21 cellular contexts compared by ENCODE assay signal in genomic region chr7:66549466-66549865, GRCh38.
DNase-seq lines count a peak whose midpoint lies in the region; ATAC-seq and TF ChIP-seq lines count a peak whose summit lies in the region.
"Had no signal": no experiment of that assay in that cellular context is flagged by ENCODE, and none has a peak within 500 bp of the region (broad histone marks: within the 10 kb centered on the region; RNA-seq: fewer than 3 reads in every experiment).

No MANE protein-coding gene starts in this region.

- in situ Hi-C loops in GM13977 (cut with MboI; ENCODE audit: low pct_unique_long_range_greater_than_20kb, low sequenced_read_pairs, unreplicated experiment), result no loop called here

- no peak for TF ChIP-seq EP300 in sigmoid colon (IDR thresholded peaks at IDR 0.05)

- POLR2A ChIA-PET in RWPE1 (lab: Yijun Ruan, JAX; ENCODE audit: low non-redundant PET), result no interaction called here
- POLR2A ChIA-PET in CD4-positive, alpha-beta T cell (lab: Charles Lee), result no interaction called here

- no peaks in the 10 kb centered on the region for H3K4me1 Mint-ChIP-seq in activated T-cell treated with anti-CD3 and anti-CD28 coated beads, Interleukin-2, amount 50 U/mL, for 24 hours (ENCODE audit: low read depth)
- H3K4me1 Mint-ChIP-seq in activated T-cell treated with anti-CD3 and anti-CD28 coated beads, Interleukin-2, amount 50 U/mL, for 72 hours (ENCODE audit: low read depth), result no peaks in the 10 kb centered on the region
- H3K4me1 Mint-ChIP-seq in CD4-positive, alpha-beta T cell (ENCODE audit: low read depth), result no peaks in the 10 kb centered on the region
- H3K4me1 Mint-ChIP-seq: CD4-positive, alpha-beta memory T cell had no signal

- TF ChIP-seq CTCF in RWPE1 (conservative IDR thresholded peaks at IDR 0.05; ENCODE audit: low read depth), result no peak
- TF ChIP-seq CTCF in sigmoid colon (IDR thresholded peaks at IDR 0.05), result no peak
- no peak for TF ChIP-seq CTCF in GM13977 (IDR thresholded peaks at IDR 0.05; ENCODE audit: extremely low read depth, insufficient read depth, missing control alignments)
- TF ChIP-seq CTCF in CD4-positive, alpha-beta T cell (IDR thresholded peaks at IDR 0.05), result no peak

- H3K4me1 ChIP-seq in sigmoid colon, result no peaks in the 10 kb centered on the region
- H3K4me1 ChIP-seq: SJCRH30 had no signal

- H3K4me3 Mint-ChIP-seq in activated T-cell treated with anti-CD3 and anti-CD28 coated beads, Interleukin-2, amount 50 U/mL, for 24 hours, result no peak overlapping the region
- H3K4me3 Mint-ChIP-seq in activated T-cell treated with anti-CD3 and anti-CD28 coated beads, Interleukin-2, amount 50 U/mL, for 72 hours, result no peak overlapping the region
- no peak overlapping the region for H3K4me3 Mint-ChIP-seq in CD4-positive, alpha-beta T cell
- H3K4me3 Mint-ChIP-seq: CD4-positive, alpha-beta memory T cell had no signal

- CTCF ChIA-PET in RWPE1 (lab: Yijun Ruan, JAX), result no interaction called here
- CTCF ChIA-PET in CD4-positive, alpha-beta T cell (lab: Charles Lee), result interaction anchor here (1.7 kb wide), 1 partner anchor 8 kb away, joined by 5 read pairs; no protein-coding TSS in a partner anchor

- peaks cover 80% of the 10 kb centered on the region for H3K36me3 Mint-ChIP-seq in activated T-cell treated with anti-CD3 and anti-CD28 coated beads, Interleukin-2, amount 50 U/mL, for 24 hours (ENCODE audit: low read depth)
- H3K36me3 Mint-ChIP-seq in activated T-cell treated with anti-CD3 and anti-CD28 coated beads, Interleukin-2, amount 50 U/mL, for 72 hours (ENCODE audit: insufficient read depth in 2 of 2), result peaks cover 4 to 7% of the 10 kb centered on the region in 2 donors
- H3K36me3 Mint-ChIP-seq in CD4-positive, alpha-beta T cell (ENCODE audit: low read depth), result peaks cover 58% of the 10 kb centered on the region

- H3K27me3 Mint-ChIP-seq in activated T-cell treated with anti-CD3 and anti-CD28 coated beads, Interleukin-2, amount 50 U/mL, for 24 hours, result no peaks in the 10 kb centered on the region
- no peaks in the 10 kb centered on the region for H3K27me3 Mint-ChIP-seq in activated T-cell treated with anti-CD3 and anti-CD28 coated beads, Interleukin-2, amount 50 U/mL, for 72 hours (ENCODE audit: low read depth)
- no peaks in the 10 kb centered on the region for H3K27me3 Mint-ChIP-seq in CD4-positive, alpha-beta T cell
- H3K27me3 Mint-ChIP-seq: CD4-positive, alpha-beta memory T cell had no signal

- ATAC-seq in activated T-cell treated with anti-CD3 and anti-CD28 coated beads, Interleukin-2, amount 50 U/mL, for 72 hours (replicated peaks in 1 of 2), result no peak
- no peak for ATAC-seq in CD4-positive, alpha-beta T cell (ENCODE audit: poor library complexity)

- peak; percentile 23 for DNase-seq in activated T-cell treated with anti-CD3 and anti-CD28 coated beads, Interleukin-2, amount 50 U/mL, for 24 hours
- DNase-seq in activated T-cell treated with anti-CD3 and anti-CD28 coated beads, Interleukin-2, amount 50 U/mL, for 72 hours, result no peak
- DNase-seq in RWPE1 (ENCODE audit: low spot score) (no peak), mesenteric fat pad (ENCODE audit: low spot score) (peak; percentile 86), sigmoid colon (peak; percentile 55), GM13977 (ENCODE audit: low spot score) (no peak), NCI-H446 treated with DMSO at 0.1 percent for 48 hours (lab: John Stamatoyannopoulos, UW) (no peak)
- no peak for DNase-seq in CD4-positive, alpha-beta T cell
- DNase-seq: CD4-positive, alpha-beta memory T cell; COR-L47; DMS53; GM23248; H7; NCI-H1092 treated with DMSO at 0.1 percent for 48 hours; NCI-H1436 treated with DMSO at 0.1 percent for 48 hours; NCI-H1930; NCI-H2107; NCI-H524 treated with DMSO at 0.1 percent for 48 hours; NCI-H774; SJCRH30 had no signal

- H3K27ac ChIP-seq in RWPE1 (peak overlapping the region; percentile 10; the same call in 1 of the 2 replicates), sigmoid colon (no peak overlapping the region)
- no peak overlapping the region for H3K27ac ChIP-seq in CD4-positive, alpha-beta T cell (ENCODE audit: low read depth, low read length)
- H3K27ac ChIP-seq: BLaER1 treated with 17β-estradiol and CSF1 and Interleukin-3, amounts not matched to agents 10 nM and 100 nM; GM23248; SJCRH30 had no signal

- no peak overlapping the region for H3K27ac Mint-ChIP-seq in activated T-cell treated with anti-CD3 and anti-CD28 coated beads, Interleukin-2, amount 50 U/mL, for 24 hours
- H3K27ac Mint-ChIP-seq in activated T-cell treated with anti-CD3 and anti-CD28 coated beads, Interleukin-2, amount 50 U/mL, for 72 hours, result no peak overlapping the region
- H3K27ac Mint-ChIP-seq in CD4-positive, alpha-beta T cell, result no peak overlapping the region

- TF ChIP-seq POLR2A in sigmoid colon (IDR thresholded peaks at IDR 0.05), result no peak

- H3K9me3 Mint-ChIP-seq in activated T-cell treated with anti-CD3 and anti-CD28 coated beads, Interleukin-2, amount 50 U/mL, for 24 hours, result no peaks in the 10 kb centered on the region
- no peaks in the 10 kb centered on the region for H3K9me3 Mint-ChIP-seq in activated T-cell treated with anti-CD3 and anti-CD28 coated beads, Interleukin-2, amount 50 U/mL, for 72 hours
- H3K9me3 Mint-ChIP-seq in CD4-positive, alpha-beta T cell, result no peaks in the 10 kb centered on the region
- H3K9me3 Mint-ChIP-seq: CD4-positive, alpha-beta memory T cell had no signal

- no peaks in the 10 kb centered on the region for H3K9me3 ChIP-seq in sigmoid colon
- no peaks in the 10 kb centered on the region for H3K9me3 ChIP-seq in CD4-positive, alpha-beta T cell (ENCODE audit: control insufficient read depth, low read length)
- H3K9me3 ChIP-seq: BLaER1 treated with 17β-estradiol and CSF1 and Interleukin-3, amounts not matched to agents 10 nM and 100 nM; SJCRH30 had no signal

- no peak overlapping the region for H3K4me3 ChIP-seq in sigmoid colon
- H3K4me3 ChIP-seq: BLaER1 treated with 17β-estradiol and CSF1 and Interleukin-3, amounts not matched to agents 10 nM and 100 nM; GM23248; SJCRH30 had no signal

- 96 to 98% methylated on average over 6 of the region's 6 CpGs for WGBS in sigmoid colon, 2 donors

- no peaks in the 10 kb centered on the region for H3K27me3 ChIP-seq in sigmoid colon
- no peaks in the 10 kb centered on the region for H3K27me3 ChIP-seq in CD4-positive, alpha-beta T cell (ENCODE audit: control insufficient read depth, insufficient read depth, low read length)
- H3K27me3 ChIP-seq: BLaER1 treated with 17β-estradiol and CSF1 and Interleukin-3, amounts not matched to agents 10 nM and 100 nM; SJCRH30 had no signal

- intact Hi-C loops in sigmoid colon (cut with DNase I), result no loop called here
- intact Hi-C loops in CD4-positive, alpha-beta T cell (cut with DNase I, micrococcal nuclease), result no loop called here

- peaks cover 7 to 74% (median 53%) of the 10 kb centered on the region in 4 donors for H3K36me3 ChIP-seq in sigmoid colon

Comparison
In these comparisons a context has a peak if more than half of its experiments do, and no peak if none do; other contexts are left out.
1. DNase-seq: peak in activated T-cell treated with anti-CD3 and anti-CD28 coated beads, Interleukin-2, amount 50 U/mL, for 24 hours (single experiment), mesenteric fat pad (single experiment) and sigmoid colon (single experiment); none in activated T-cell treated with anti-CD3 and anti-CD28 coated beads, Interleukin-2, amount 50 U/mL, for 72 hours (0 of 2), RWPE1 (single experiment), GM13977 (single experiment), NCI-H446 treated with DMSO at 0.1 percent for 48 hours (single experiment) and CD4-positive, alpha-beta T cell (0 of 10).